24 cellular contexts compared by ENCODE assay signal in the genomic region with DNA sequence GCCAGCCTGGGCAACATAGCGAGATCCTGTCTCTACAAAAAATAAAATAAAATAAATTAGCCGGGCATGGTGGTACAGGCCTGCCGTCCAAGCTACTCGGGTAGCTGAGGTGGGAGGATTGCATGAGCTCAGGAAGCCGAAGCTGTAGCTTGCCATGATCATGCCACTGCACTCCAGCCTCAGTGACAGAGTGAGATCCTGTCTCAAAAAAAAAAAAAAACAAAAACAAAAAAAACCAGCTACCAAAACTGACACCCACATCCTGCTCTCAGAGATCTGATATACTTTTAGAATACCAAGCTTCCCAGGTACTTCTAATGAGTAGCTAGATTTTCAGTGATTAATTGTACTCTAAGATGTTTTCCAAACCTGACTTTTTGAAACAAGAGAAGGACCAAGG.
"Had no signal": no experiment of that assay in that cellular context is flagged by ENCODE, and none has a peak within 500 bp of the region (broad histone marks: within the 10 kb centered on the region; RNA-seq: fewer than 3 reads in every experiment).

No MANE protein-coding gene starts in this region.

- DNase-seq: activated CD4-positive, alpha-beta T cell treated with anti-CD3 and anti-CD28 coated beads for 36 hours; activated CD4-positive, alpha-beta T cell treated with anti-CD3 and anti-CD28 coated beads, Interleukin-2, amount 50 U/mL, for 48 hours; activated CD4-positive, CD25-positive, alpha-beta regulatory T cell; activated effector memory CD4-positive, alpha-beta T cell treated with Interleukin-2 at 50 U/mL for 16 hours; activated naive CD4-positive, alpha-beta T cell treated with anti-CD3 and anti-CD28 coated beads for 36 hours; activated naive CD8-positive, alpha-beta T cell treated with anti-CD3 and anti-CD28 coated beads, Interleukin-2, amount 10 ng/mL, durations not matched to agents 7 days and 5 days; cerebellar nuclear complex; colonic mucosa; effector CD8-positive, alpha-beta T cell; esophagus squamous epithelium; heart right ventricle; left lung; mucosa of descending colon; right lobe of liver; stimulated activated CD4-positive, alpha-beta T cell treated with anti-CD3 and anti-CD28 coated beads, Interleukin-2, amount 100 ng/mL, for 48 hours; stimulated activated naive CD4-positive, alpha-beta T cell treated with Interleukin-2 at 50 U/mL for 16 hours; uterus had no signal

- H3K27me3 ChIP-seq: ascending aorta, cardiac muscle cell, colonic mucosa, esophagus squamous epithelium, heart right ventricle, left lung, right lobe of liver, uterus had no signal

- H3K4me1 ChIP-seq: colonic mucosa, esophagus squamous epithelium, left lung, right lobe of liver, uterus had no signal

- H3K27ac Mint-ChIP-seq: activated CD4-positive, alpha-beta T cell treated with anti-CD3 and anti-CD28 coated beads for 36 hours; activated naive CD4-positive, alpha-beta T cell treated with anti-CD3 and anti-CD28 coated beads for 36 hours; activated naive CD8-positive, alpha-beta T cell treated with anti-CD3 and anti-CD28 coated beads, Interleukin-2, amount 10 ng/mL, durations not matched to agents 7 days and 5 days; brain; nephron; type B pancreatic cell had no signal

- H3K27me3 Mint-ChIP-seq: activated CD4-positive, alpha-beta T cell treated with anti-CD3 and anti-CD28 coated beads for 36 hours; activated naive CD8-positive, alpha-beta T cell treated with anti-CD3 and anti-CD28 coated beads, Interleukin-2, amount 10 ng/mL, durations not matched to agents 7 days and 5 days; brain; type B pancreatic cell had no signal

- ATAC-seq: activated CD4-positive, alpha-beta T cell treated with anti-CD3 and anti-CD28 coated beads for 36 hours; left lung; mucosa of descending colon; right lobe of liver had no signal

- H3K4me3 ChIP-seq: ascending aorta, cardiac muscle cell, colonic mucosa, esophagus squamous epithelium, heart right ventricle, left lung, lung, mucosa of descending colon, right lobe of liver, uterus had no signal

- H3K4me1 Mint-ChIP-seq: activated CD4-positive, alpha-beta T cell treated with anti-CD3 and anti-CD28 coated beads for 36 hours; nephron had no signal

- H3K36me3 ChIP-seq: ascending aorta, cardiac muscle cell, colonic mucosa, uterus had no signal

- H3K4me3 Mint-ChIP-seq: activated CD4-positive, alpha-beta T cell treated with anti-CD3 and anti-CD28 coated beads for 36 hours; activated naive CD4-positive, alpha-beta T cell treated with anti-CD3 and anti-CD28 coated beads for 36 hours; activated naive CD8-positive, alpha-beta T cell treated with anti-CD3 and anti-CD28 coated beads, Interleukin-2, amount 10 ng/mL, durations not matched to agents 7 days and 5 days; brain; nephron; type B pancreatic cell had no signal

- H3K27ac ChIP-seq: cardiac muscle cell, colonic mucosa, epithelial cell of prostate, esophagus squamous epithelium, left lung, right lobe of liver, uterus had no signal

- H3K9me3 ChIP-seq: ascending aorta, colonic mucosa, esophagus squamous epithelium, heart right ventricle, left lung, mucosa of descending colon, right lobe of liver, uterus had no signal

- H3K9me3 Mint-ChIP-seq: activated naive CD4-positive, alpha-beta T cell treated with anti-CD3 and anti-CD28 coated beads for 36 hours; activated naive CD8-positive, alpha-beta T cell treated with anti-CD3 and anti-CD28 coated beads, Interleukin-2, amount 10 ng/mL, durations not matched to agents 7 days and 5 days; brain; nephron; type B pancreatic cell had no signal
